9 cellular contexts compared by ENCODE assay signal in genomic region chr9:17793713-17794622, GRCh38.
A peak's percentile ranks its signal among the peaks of the same experiment; 100 is the strongest.
DNase-seq lines count a peak whose midpoint lies in the region; TF ChIP-seq lines count a peak whose summit lies in the region.
"Had no signal": no experiment of that assay in that cellular context is flagged by ENCODE, and none has a peak within 500 bp of the region (broad histone marks: within the 10 kb centered on the region; RNA-seq: fewer than 3 reads in every experiment).

No MANE protein-coding gene starts in this region.

- H3K4me3 Mint-ChIP-seq in mesothelial cell of epicardium, result no peak overlapping the region
- H3K4me3 Mint-ChIP-seq: dendritic cell treated with granulocyte-macrophage colony-stimulating factor and Interleukin-4, amounts not matched to agents 40 ng/mL and 50 ng/mL, for 4 days had no signal

- no peaks in the 10 kb centered on the region for H3K9me3 ChIP-seq in WERI-Rb-1 (ENCODE audit: severe bottlenecking)

- H3K27ac Mint-ChIP-seq in mesothelial cell of epicardium, result no peak overlapping the region
- H3K27ac Mint-ChIP-seq: dendritic cell treated with granulocyte-macrophage colony-stimulating factor and Interleukin-4, amounts not matched to agents 40 ng/mL and 50 ng/mL, for 4 days had no signal

- no peak overlapping the region for H3K4me3 ChIP-seq in WERI-Rb-1 (ENCODE audit: low read depth, low read length)

- no peaks in the 10 kb centered on the region for H3K4me1 Mint-ChIP-seq in mesothelial cell of epicardium

- TF ChIP-seq CTCF in WERI-Rb-1 (IDR thresholded peaks at IDR 0.05; ENCODE audit: low read depth, low read length), result 0 out of 2 replicates have a peak, but pooled peaks have one; percentile 7
- peak; percentile 24 for TF ChIP-seq CTCF in mesothelial cell of epicardium (IDR thresholded peaks at IDR 0.05; ENCODE audit: unreplicated experiment)

- no peaks in the 10 kb centered on the region for H3K27me3 ChIP-seq in WERI-Rb-1 (ENCODE audit: insufficient read depth, low read depth, severe bottlenecking)

- peaks cover 70% of the 10 kb centered on the region for H3K36me3 ChIP-seq in WERI-Rb-1

- no peak overlapping the region for H3K27ac ChIP-seq in WERI-Rb-1

- DNase-seq in DMS114 treated with DMSO at 0.1 percent for 48 hours (lab: John Stamatoyannopoulos, UW; ENCODE audit: unreplicated experiment) (peak; percentile 8), HPDE6-E6E7 (ENCODE audit: extremely low spot score) (peak; percentile 31), WERI-Rb-1 (peak; percentile 33), mesothelial cell of epicardium (ENCODE audit: low spot score in 2 of 2, unreplicated experiment in 2 of 2) (no peak), activated T-cell treated with anti-CD3 and anti-CD28 coated beads for 4 hours (no peak), NCI-H2196 treated with DMSO at 0.1 percent for 48 hours (lab: John Stamatoyannopoulos, UW; ENCODE audit: unreplicated experiment) (no peak)
- DNase-seq in central memory CD4-positive, alpha-beta T cell, result no peak
- no peak for DNase-seq in stimulated activated CD8-positive, alpha-beta memory T cell treated with anti-CD3 and anti-CD28 coated beads, Interleukin-4, amount 100 ng/mL, for 48 hours

- H3K9me3 Mint-ChIP-seq in mesothelial cell of epicardium, result no peaks in the 10 kb centered on the region
- H3K9me3 Mint-ChIP-seq: dendritic cell treated with granulocyte-macrophage colony-stimulating factor and Interleukin-4, amounts not matched to agents 40 ng/mL and 50 ng/mL, for 4 days had no signal

- no peaks in the 10 kb centered on the region for H3K36me3 Mint-ChIP-seq in mesothelial cell of epicardium

- peaks cover 37% of the 10 kb centered on the region for H3K27me3 Mint-ChIP-seq in mesothelial cell of epicardium (ENCODE audit: low read depth)
- H3K27me3 Mint-ChIP-seq: dendritic cell treated with granulocyte-macrophage colony-stimulating factor and Interleukin-4, amounts not matched to agents 40 ng/mL and 50 ng/mL, for 4 days had no signal

Comparison
In these comparisons a context has a peak if more than half of its experiments do, and no peak if none do; other contexts are left out.
1. DNase-seq: peak in DMS114 treated with DMSO at 0.1 percent for 48 hours (single experiment), HPDE6-E6E7 (single experiment) and WERI-Rb-1 (single experiment); none in mesothelial cell of epicardium (0 of 2), central memory CD4-positive, alpha-beta T cell (single experiment), activated T-cell treated with anti-CD3 and anti-CD28 coated beads for 4 hours (single experiment), stimulated activated CD8-positive, alpha-beta memory T cell treated with anti-CD3 and anti-CD28 coated beads, Interleukin-4, amount 100 ng/mL, for 48 hours (single experiment) and NCI-H2196 treated with DMSO at 0.1 percent for 48 hours (single experiment).